Comparison of ENCODE assay signal across 40 cellular contexts in genomic region chr20:21653628-21654027, GRCh38. TPM values are rescaled to one million over a fixed set of nuclear protein-coding genes. Genes with fewer than 3 reads are reported as not detected.
"Had no signal": no experiment of that assay in that cellular context is flagged by ENCODE, and none has a peak within 500 bp of the region (broad histone marks: within the 10 kb centered on the region; RNA-seq: fewer than 3 reads in every experiment).

No MANE protein-coding gene starts in this region.

- H3K4me3 Mint-ChIP-seq: activated B cell treated with CpG ODN at 0.5 μM for 24 hours; activated CD4-positive, alpha-beta memory T cell treated with anti-CD3 and anti-CD28 coated beads for 36 hours; activated CD4-positive, alpha-beta T cell treated with anti-CD3 and anti-CD28 coated beads, Interleukin-2, amount 10 ng/mL, durations not matched to agents 24 days and 14 days; activated CD8-positive, alpha-beta T cell treated with anti-CD3 and anti-CD28 coated beads for 36 hours; activated naive CD8-positive, alpha-beta T cell treated with anti-CD3 and anti-CD28 coated beads for 36 hours; activated T-cell treated with anti-CD3 and anti-CD28 coated beads, Interleukin-2, amount 50 U/mL, for 4 hours; activated T-cell treated with anti-CD3 and anti-CD28 coated beads, Interleukin-2, amount 50 U/mL, for 72 hours; activated T-helper 1 cell treated with anti-CD3 and anti-CD28 coated beads, Interleukin-12 subunit alpha, Interleukin-12 subunit beta, Interleukin-2, Interleukin-4 antibody, amounts not matched to agents 30 ng/mL and 10 ng/mL and 1 ng/mL, durations not matched to agents 14 hours and 24 hours and 36 hours; activated T-helper 17 cell treated with anti-CD3 and anti-CD28 coated beads, Interleukin-2, amount 50 U/mL, for 72 hours; central memory CD8-positive, alpha-beta T cell; T-helper 1 cell treated with Interleukin-12 subunit alpha and Interleukin-12 subunit beta and Interleukin-4 antibody, amounts not matched to agents 30 μg/mL and 1 μg/mL, for 36 hours; T-helper 2 cell treated with Interferon-gamma antibody and Interleukin-4, amounts not matched to agents 5 μg/mL and 100 μg/mL, for 36 hours had no signal

- H3K4me3 ChIP-seq: adrenal gland, body of pancreas, cardiac muscle cell had no signal

- ATAC-seq: activated CD8-positive, alpha-beta T cell treated with anti-CD3 and anti-CD28 coated beads for 36 hours; activated naive CD4-positive, alpha-beta T cell treated with anti-CD3 and anti-CD28 coated beads, Interleukin-2, amount 50 U/mL, for 72 hours; activated T-cell treated with anti-CD3 and anti-CD28 coated beads, Interleukin-2, amount 50 U/mL, for 4 hours; activated T-cell treated with anti-CD3 and anti-CD28 coated beads, Interleukin-2, amount 50 U/mL, for 72 hours; activated T-helper 17 cell treated with anti-CD3 and anti-CD28 coated beads, Interleukin-2, amount 50 U/mL, for 72 hours; body of pancreas had no signal

- H3K27ac ChIP-seq: adrenal gland, body of pancreas, brain microvascular endothelial cell, cardiac muscle cell, VCaP had no signal

- H3K27ac Mint-ChIP-seq: activated B cell treated with CpG ODN at 0.5 μM for 24 hours; activated CD4-positive, alpha-beta memory T cell treated with anti-CD3 and anti-CD28 coated beads for 36 hours; activated CD4-positive, alpha-beta T cell treated with anti-CD3 and anti-CD28 coated beads, Interleukin-2, amount 10 ng/mL, durations not matched to agents 24 days and 14 days; activated CD8-positive, alpha-beta T cell treated with anti-CD3 and anti-CD28 coated beads for 36 hours; activated naive CD4-positive, alpha-beta T cell treated with anti-CD3 and anti-CD28 coated beads, Interleukin-2, amount 50 U/mL, for 72 hours; activated naive CD8-positive, alpha-beta T cell treated with anti-CD3 and anti-CD28 coated beads for 36 hours; activated T-cell treated with anti-CD3 and anti-CD28 coated beads, Interleukin-2, amount 50 U/mL, for 72 hours; activated T-helper 1 cell treated with anti-CD3 and anti-CD28 coated beads, Interleukin-12 subunit alpha, Interleukin-12 subunit beta, Interleukin-2, Interleukin-4 antibody, amounts not matched to agents 30 ng/mL and 10 ng/mL and 1 ng/mL, durations not matched to agents 14 hours and 24 hours and 36 hours; activated T-helper 17 cell treated with anti-CD3 and anti-CD28 coated beads, Interleukin-2, amount 50 U/mL, for 72 hours; T-helper 1 cell treated with Interleukin-12 subunit alpha and Interleukin-12 subunit beta and Interleukin-4 antibody, amounts not matched to agents 30 μg/mL and 1 μg/mL, for 36 hours; T-helper 2 cell treated with Interferon-gamma antibody and Interleukin-4, amounts not matched to agents 5 μg/mL and 100 μg/mL, for 36 hours had no signal

- H3K9me3 Mint-ChIP-seq: activated CD4-positive, alpha-beta memory T cell treated with anti-CD3 and anti-CD28 coated beads for 36 hours; activated CD4-positive, alpha-beta T cell treated with anti-CD3 and anti-CD28 coated beads, Interleukin-2, amount 10 ng/mL, durations not matched to agents 24 days and 14 days; activated CD8-positive, alpha-beta T cell treated with anti-CD3 and anti-CD28 coated beads for 36 hours; activated naive CD8-positive, alpha-beta T cell treated with anti-CD3 and anti-CD28 coated beads for 36 hours; activated T-helper 1 cell treated with anti-CD3 and anti-CD28 coated beads, Interleukin-12 subunit alpha, Interleukin-12 subunit beta, Interleukin-2, Interleukin-4 antibody, amounts not matched to agents 30 ng/mL and 10 ng/mL and 1 ng/mL, durations not matched to agents 14 hours and 24 hours and 36 hours; T-helper 1 cell treated with Interleukin-12 subunit alpha and Interleukin-12 subunit beta and Interleukin-4 antibody, amounts not matched to agents 30 μg/mL and 1 μg/mL, for 36 hours; T-helper 2 cell treated with Interferon-gamma antibody and Interleukin-4, amounts not matched to agents 5 μg/mL and 100 μg/mL, for 36 hours had no signal

- H3K36me3 Mint-ChIP-seq: activated CD4-positive, alpha-beta memory T cell treated with anti-CD3 and anti-CD28 coated beads for 36 hours; activated naive CD4-positive, alpha-beta T cell treated with anti-CD3 and anti-CD28 coated beads, Interleukin-2, amount 50 U/mL, for 72 hours; activated naive CD8-positive, alpha-beta T cell treated with anti-CD3 and anti-CD28 coated beads for 36 hours had no signal

- H3K27me3 ChIP-seq: adrenal gland, body of pancreas, brain microvascular endothelial cell, cardiac muscle cell had no signal

- H3K9me3 ChIP-seq: adrenal gland, body of pancreas had no signal

- H3K36me3 ChIP-seq: adrenal gland, brain microvascular endothelial cell, cardiac muscle cell had no signal

- DNase-seq: activated B cell treated with CpG ODN at 0.5 μM for 24 hours; activated CD4-positive, alpha-beta memory T cell treated with anti-CD3 and anti-CD28 coated beads for 36 hours; activated CD4-positive, alpha-beta T cell treated with anti-CD3 and anti-CD28 coated beads for 4 hours; activated CD4-positive, alpha-beta T cell treated with anti-CD3 and anti-CD28 coated beads, Interleukin-2, amount 10 ng/mL, durations not matched to agents 24 days and 14 days; activated CD4-positive, alpha-beta T cell treated with anti-CD3 and anti-CD28 coated beads, Interleukin-2, amount 50 U/mL, for 1 hour; activated CD4-positive, alpha-beta T cell treated with anti-CD3 and anti-CD28 coated beads, Interleukin-2, amount 50 U/mL, for 4 hours; activated CD4-positive, CD25-positive, alpha-beta regulatory T cell treated with anti-CD3 and anti-CD28 coated beads, Interleukin-2, amount 50 U/mL, for 72 hours; activated CD8-positive, alpha-beta memory T cell treated with anti-CD3 and anti-CD28 coated beads, Interleukin-2, amount 50 U/mL, for 4 hours; activated CD8-positive, alpha-beta T cell treated with anti-CD3 and anti-CD28 coated beads for 36 hours; activated effector memory CD4-positive, alpha-beta T cell treated with anti-CD3 and anti-CD28 coated beads, Interleukin-2, amount 50 U/mL, for 16 hours; activated gamma-delta T cell treated with Interleukin-2 at 50 U/mL for 16 hours; activated naive CD4-positive, alpha-beta T cell; activated naive CD4-positive, alpha-beta T cell treated with anti-CD3 and anti-CD28 coated beads, Interleukin-2, amount 50 U/mL, for 16 hours; activated naive CD8-positive, alpha-beta T cell treated with anti-CD3 and anti-CD28 coated beads for 36 hours; activated T-cell treated with anti-CD3 and anti-CD28 coated beads for 4 hours; activated T-cell treated with anti-CD3 and anti-CD28 coated beads, Interleukin-2, amount 50 U/mL, for 1 hour; activated T-cell treated with anti-CD3 and anti-CD28 coated beads, Interleukin-2, amount 50 U/mL, for 4 hours; activated T-cell treated with anti-CD3 and anti-CD28 coated beads, Interleukin-2, amount 50 U/mL, for 72 hours; adrenal gland; amniotic stem cell; aorta; body of pancreas; brain microvascular endothelial cell; caudate nucleus; cerebellar nuclear complex; T-helper 1 cell; T-helper 2 cell; T-helper 9 cell had no signal

- H3K4me1 ChIP-seq: adrenal gland, body of pancreas had no signal

- H3K4me1 Mint-ChIP-seq: activated B cell treated with CpG ODN at 0.5 μM for 24 hours; activated CD4-positive, alpha-beta T cell treated with anti-CD3 and anti-CD28 coated beads, Interleukin-2, amount 10 ng/mL, durations not matched to agents 24 days and 14 days; activated naive CD8-positive, alpha-beta T cell treated with anti-CD3 and anti-CD28 coated beads for 36 hours; activated T-helper 17 cell treated with anti-CD3 and anti-CD28 coated beads, Interleukin-2, amount 50 U/mL, for 72 hours; central memory CD8-positive, alpha-beta T cell had no signal

RNA-seq across cellular contexts. Expression of gene PAX1, which starts 51.8 kb away (rescaled TPM):
- total RNA-seq: activated B cell treated with CpG ODN at 0.5 μM for 24 hours; activated CD4-positive, alpha-beta memory T cell treated with anti-CD3 and anti-CD28 coated beads for 36 hours; activated CD4-positive, alpha-beta T cell treated with anti-CD3 and anti-CD28 coated beads, Interleukin-2, amount 10 ng/mL, durations not matched to agents 24 days and 14 days; activated CD8-positive, alpha-beta memory T cell treated with anti-CD3 and anti-CD28 coated beads for 36 hours; activated CD8-positive, alpha-beta T cell treated with anti-CD3 and anti-CD28 coated beads for 36 hours; activated naive CD4-positive, alpha-beta T cell treated with anti-CD3 and anti-CD28 coated beads, Interleukin-2, amount 50 U/mL, for 72 hours; activated naive CD8-positive, alpha-beta T cell treated with anti-CD3 and anti-CD28 coated beads for 36 hours; activated T-cell treated with anti-CD3 and anti-CD28 coated beads, Interleukin-2, amount 50 U/mL, for 4 hours; activated T-cell treated with anti-CD3 and anti-CD28 coated beads, Interleukin-2, amount 50 U/mL, for 72 hours; activated T-helper 1 cell treated with anti-CD3 and anti-CD28 coated beads, Interleukin-12 subunit alpha, Interleukin-12 subunit beta, Interleukin-2, Interleukin-4 antibody, amounts not matched to agents 30 ng/mL and 10 ng/mL and 1 ng/mL, durations not matched to agents 14 hours and 24 hours and 36 hours; activated T-helper 17 cell treated with anti-CD3 and anti-CD28 coated beads, Interleukin-2, amount 50 U/mL, for 72 hours; adrenal gland; aorta; astrocyte; body of pancreas; bronchial epithelial cell; cardiac muscle cell; chondrocyte had no signal
- polyA plus RNA-seq: adrenal gland, aorta, cardiac muscle cell had no signal
